In the genomic region with DNA sequence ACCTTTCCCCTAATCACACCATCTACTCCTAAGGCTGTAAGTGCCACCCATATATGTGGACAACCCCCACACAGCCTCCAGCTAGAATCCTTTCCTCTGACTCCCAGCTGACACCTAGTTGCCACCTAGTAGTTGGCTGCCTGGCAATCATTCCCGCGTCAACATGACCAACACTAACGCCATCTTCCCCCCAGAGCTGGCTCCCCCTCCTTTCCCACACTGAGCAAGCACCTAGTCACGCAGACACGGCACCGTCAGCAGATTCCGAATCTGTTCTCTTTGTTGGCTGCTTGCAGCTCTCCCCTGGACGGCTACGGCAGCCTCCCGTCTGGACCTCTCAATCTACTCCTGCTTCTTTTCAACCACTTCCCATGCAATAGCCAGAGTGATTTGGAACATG, we compare ENCODE assay signal across 10 cellular contexts. TPM values are rescaled to one million over a fixed set of nuclear protein-coding genes. Genes with fewer than 3 reads are reported as not detected.
DNase-seq lines count a peak whose midpoint lies in the region; ATAC-seq and TF ChIP-seq lines count a peak whose summit lies in the region.
"Had no signal": no experiment of that assay in that cellular context is flagged by ENCODE, and none has a peak within 500 bp of the region (broad histone marks: within the 10 kb centered on the region; RNA-seq: fewer than 3 reads in every experiment).

No MANE protein-coding gene starts in this region.

- H3K14ac ChIP-seq in neuronal stem cell (ENCODE audit: low read length), result no peak overlapping the region

- H4K8ac ChIP-seq in neuronal stem cell (ENCODE audit: low read depth, low read length), result no peak overlapping the region

- no peak for TF ChIP-seq CTCF in choroid plexus epithelial cell (conservative IDR thresholded peaks at IDR 0.05; ENCODE audit: low read depth, low read length)

- H3K27me3 Mint-ChIP-seq in effector memory CD8-positive, alpha-beta T cell, result peaks cover 8 to 14% of the 10 kb centered on the region in 2 donors

- H3K9me3 Mint-ChIP-seq in effector memory CD8-positive, alpha-beta T cell, result no peaks in the 10 kb centered on the region
- H3K9me3 Mint-ChIP-seq: nephron had no signal

- H2BK5ac ChIP-seq in neuronal stem cell (ENCODE audit: low read length), result no peak overlapping the region

- no peaks in the 10 kb centered on the region for H3K79me1 ChIP-seq in neuronal stem cell (ENCODE audit: low read depth, low read length)

- H3K18ac ChIP-seq in neuronal stem cell (ENCODE audit: low read length), result no peak overlapping the region

- no peak overlapping the region for H2BK120ac ChIP-seq in neuronal stem cell (ENCODE audit: low read depth, low read length)

- no peaks in the 10 kb centered on the region for H3K27me3 ChIP-seq in neuronal stem cell (ENCODE audit: control insufficient read depth in 3 of 3, insufficient read depth in 3 of 3, low read depth in 1 of 3, low read length in 3 of 3)

- peaks cover 7 to 15% of the 10 kb centered on the region in 2 donors for H3K4me1 Mint-ChIP-seq in effector memory CD8-positive, alpha-beta T cell (ENCODE audit: low read depth in 2 of 2)
- H3K4me1 Mint-ChIP-seq: nephron had no signal

- no peak overlapping the region for H3K27ac Mint-ChIP-seq in effector memory CD8-positive, alpha-beta T cell
- H3K27ac Mint-ChIP-seq: nephron had no signal

- H3K4me3 ChIP-seq in choroid plexus epithelial cell (ENCODE audit: low read depth, low read length) (no peak overlapping the region), neuronal stem cell (ENCODE audit: low read length in 2 of 2) (no peak overlapping the region)

- no peak overlapping the region for H3K27ac ChIP-seq in neuronal stem cell (replicated peaks; ENCODE audit: low read length)

- no peak for ATAC-seq in GM18909 (IDR thresholded peaks at IDR 0.05; ENCODE audit: poor library complexity, unreplicated experiment)
- no peak for ATAC-seq in HG03175 (IDR thresholded peaks at IDR 0.05; ENCODE audit: unreplicated experiment)
- no peak for ATAC-seq in effector memory CD8-positive, alpha-beta T cell (replicated peaks)

- H3K4ac ChIP-seq in neuronal stem cell (ENCODE audit: low read length), result no peak overlapping the region

- peaks cover 1% of the 10 kb centered on the region for H3K36me3 Mint-ChIP-seq in effector memory CD8-positive, alpha-beta T cell (ENCODE audit: insufficient read depth)

- no peak overlapping the region for H2BK15ac ChIP-seq in neuronal stem cell (ENCODE audit: low read length)

- DNase-seq in GM04504 (ENCODE audit: low read depth) (peak; percentile 57), NCI-H460 (ENCODE audit: extremely low read depth, low read depth) (peak; percentile 98), choroid plexus epithelial cell (ENCODE audit: low read depth) (peak; percentile 44), neuronal stem cell (ENCODE audit: low spot score) (no peak), DMS79 (lab: John Stamatoyannopoulos, UW) (no peak)
- DNase-seq in effector memory CD8-positive, alpha-beta T cell, result no peak
- DNase-seq: activated CD8-positive, alpha-beta memory T cell treated with anti-CD3 and anti-CD28 coated beads, Interleukin-2, amount 50 U/mL, for 48 hours had no signal

- H4K91ac ChIP-seq in neuronal stem cell (ENCODE audit: low read depth, low read length, poor library complexity), result no peak overlapping the region

- no peak overlapping the region for H2AFZ ChIP-seq in neuronal stem cell (ENCODE audit: low read length)

- H3K4me3 Mint-ChIP-seq in effector memory CD8-positive, alpha-beta T cell, result no peak overlapping the region
- H3K4me3 Mint-ChIP-seq: nephron had no signal

- H3K36me3 ChIP-seq in neuronal stem cell (replicated peaks in 1 of 2; ENCODE audit: control insufficient read depth in 2 of 2, insufficient read depth in 2 of 2, low read length in 2 of 2), result no peaks in the 10 kb centered on the region

- no peak overlapping the region for H3K4me2 ChIP-seq in neuronal stem cell (ENCODE audit: insufficient read depth, low read length, poor library complexity, severe bottlenecking)

- no CpG with 5 or more reads among the region's 10 CpGs for WGBS in neuronal stem cell (ENCODE audit: extremely low coverage in 2 of 2, insufficient read length in 2 of 2, insufficient replicate concordance in 1 of 2), 2 donors

- peak overlapping the region; percentile 12 for H2AK5ac ChIP-seq in neuronal stem cell (ENCODE audit: low read depth, low read length)

- H3K4me1 ChIP-seq in neuronal stem cell (ENCODE audit: control insufficient read depth in 2 of 2, insufficient read depth in 1 of 2, low read depth in 1 of 2, low read length in 2 of 2), result peaks cover 0 to 2% of the 10 kb centered on the region in 2 donors

- H3K9me3 ChIP-seq in neuronal stem cell (replicated peaks in 1 of 2; ENCODE audit: control insufficient read depth in 2 of 2, insufficient read depth in 1 of 2, low read depth in 1 of 2, low read length in 2 of 2), result no peaks in the 10 kb centered on the region

- no peak overlapping the region for H2BK12ac ChIP-seq in neuronal stem cell (ENCODE audit: low read length)

- no peak overlapping the region for H3K9ac ChIP-seq in neuronal stem cell (ENCODE audit: low read depth, low read length, poor library complexity)

- no peak overlapping the region for H3K23ac ChIP-seq in neuronal stem cell (ENCODE audit: low read depth, low read length, poor library complexity)

RNA-seq across cellular contexts. Expression of a gene that starts 27.7 kb away (rescaled TPM):
- 29.2 and 38.1 TPM in 2 replicates for total RNA-seq in NCI-H460 (2014; rRNA removed; shearing (Covaris generic))
- 29.4 and 29.5 TPM in 2 replicates for polyA plus RNA-seq in NCI-H460 (2014; cell fraction: nucleus; rRNA removed)
- 22.6 TPM for polyA plus RNA-seq in neuronal stem cell (2013, experiment 1 of 2)
- 22.2 TPM for polyA plus RNA-seq in neuronal stem cell (2013, experiment 2 of 2)

RNA-seq across cellular contexts. Expression of a gene that starts 27.9 kb away (rescaled TPM):
- total RNA-seq in NCI-H460 (2014; rRNA removed; shearing (Covaris generic)), result 38.9 and 41.8 TPM in 2 replicates
- 23.1 and 31.9 TPM in 2 replicates for polyA plus RNA-seq in NCI-H460 (2014; cell fraction: nucleus; rRNA removed)
- 10.9 TPM for polyA plus RNA-seq in neuronal stem cell (2013, experiment 1 of 2)
- 10.5 TPM for polyA plus RNA-seq in neuronal stem cell (2013, experiment 2 of 2)

RNA-seq across cellular contexts. Expression of a gene that starts 49.7 kb away (rescaled TPM):
- 35.3 and 40.6 TPM in 2 replicates for total RNA-seq in NCI-H460 (2014; rRNA removed; shearing (Covaris generic))
- polyA plus RNA-seq in NCI-H460 (2014; cell fraction: nucleus; rRNA removed), result 16.0 and 28.7 TPM in 2 replicates
- 34.4 TPM for polyA plus RNA-seq in neuronal stem cell (2013, experiment 1 of 2)
- polyA plus RNA-seq in neuronal stem cell (2013, experiment 2 of 2), result 34.8 TPM

RNA-seq across cellular contexts. Expression of a gene that starts 50.1 kb away (rescaled TPM):
- 60.7 and 68.4 TPM in 2 replicates for total RNA-seq in NCI-H460 (2014; rRNA removed; shearing (Covaris generic))
- 59.1 and 65.6 TPM in 2 replicates for polyA plus RNA-seq in NCI-H460 (2014; cell fraction: nucleus; rRNA removed)
- polyA plus RNA-seq in neuronal stem cell (2013, experiment 1 of 2), result 18.5 TPM
- 17.9 TPM for polyA plus RNA-seq in neuronal stem cell (2013, experiment 2 of 2)

Comparison
In these comparisons a context has a peak if more than half of its experiments do, and no peak if none do; other contexts are left out.
1. DNase-seq: peak in GM04504 (single experiment), NCI-H460 (single experiment) and choroid plexus epithelial cell (single experiment); none in neuronal stem cell (single experiment), DMS79 (single experiment) and effector memory CD8-positive, alpha-beta T cell (0 of 3).